10 cellular contexts compared by ENCODE assay signal in genomic region chr9:131274674-131275331, GRCh38. TPM values are rescaled to one million over a fixed set of nuclear protein-coding genes. Genes with fewer than 3 reads are reported as not detected.
A peak's percentile ranks its signal among the peaks of the same experiment; 100 is the strongest.
DNase-seq lines count a peak whose midpoint lies in the region; ATAC-seq and TF ChIP-seq lines count a peak whose summit lies in the region.
"Had no signal": no experiment of that assay in that cellular context is flagged by ENCODE, and none has a peak within 500 bp of the region (broad histone marks: within the 10 kb centered on the region; RNA-seq: fewer than 3 reads in every experiment).

No MANE protein-coding gene starts in this region.

- peak overlapping the region; percentile 99 for H3K4me3 Mint-ChIP-seq in activated CD8-positive, alpha-beta T cell treated with anti-CD3 and anti-CD28 coated beads, Interleukin-2, amount 10 ng/mL, durations not matched to agents 7 days and 5 days

- ATAC-seq in activated CD8-positive, alpha-beta T cell treated with anti-CD3 and anti-CD28 coated beads, Interleukin-2, amount 10 ng/mL, durations not matched to agents 7 days and 5 days, result no peak
- ATAC-seq in left lung (peak; percentile 53), thoracic aorta (ENCODE audit: insufficient number of reproducible peaks, low FRiP score, low read depth) (no peak)
- ATAC-seq: body of pancreas had no signal

- peaks cover 4 to 65% of the 10 kb centered on the region in 2 donors for H3K4me1 ChIP-seq in left lung
- peaks cover 3 to 12% of the 10 kb centered on the region in 2 donors for H3K4me1 ChIP-seq in thoracic aorta (ENCODE audit: control insufficient read depth in 1 of 2, low read depth in 2 of 2)

- H3K27me3 Mint-ChIP-seq in activated CD8-positive, alpha-beta T cell treated with anti-CD3 and anti-CD28 coated beads, Interleukin-2, amount 10 ng/mL, durations not matched to agents 7 days and 5 days (ENCODE audit: low read depth), result no peaks in the 10 kb centered on the region

- POLR2A ChIA-PET in activated CD8-positive, alpha-beta T cell treated with anti-CD3 and anti-CD28 coated beads, Interleukin-2, amount 10 ng/mL, durations not matched to agents 7 days and 5 days (lab: Charles Lee), result interaction anchor here (0.6 to 11.6 kb wide), 6 partner anchors 8 to 121 kb away, joined by 3 to 330 read pairs (median 11); no protein-coding TSS in a partner anchor

- H3K4me3 ChIP-seq in left lung (peak overlapping the region; percentile 55 to 87), thoracic aorta (peak overlapping the region; percentile 77)
- H3K4me3 ChIP-seq: body of pancreas had no signal

- H3K9me3 ChIP-seq in left lung, result no peaks in the 10 kb centered on the region
- H3K9me3 ChIP-seq in thoracic aorta, result no peaks in the 10 kb centered on the region
- H3K9me3 ChIP-seq: body of pancreas had no signal

- no peaks in the 10 kb centered on the region for H3K9me3 Mint-ChIP-seq in activated CD8-positive, alpha-beta T cell treated with anti-CD3 and anti-CD28 coated beads, Interleukin-2, amount 10 ng/mL, durations not matched to agents 7 days and 5 days (ENCODE audit: insufficient read depth)

- CTCF ChIA-PET in activated CD8-positive, alpha-beta T cell treated with anti-CD3 and anti-CD28 coated beads, Interleukin-2, amount 10 ng/mL, durations not matched to agents 7 days and 5 days (lab: Charles Lee), result interaction anchor here (0.9 to 11.6 kb wide), 5 partner anchors 8 to 129 kb away, joined by 3 to 163 read pairs (median 4); no protein-coding TSS in a partner anchor

- H3K27ac ChIP-seq in left lung (peak overlapping the region; percentile 83 to 87), thoracic aorta (peak overlapping the region in 1 of 2 donors; percentile 44)

- H3K36me3 ChIP-seq in left lung (no peaks in the 10 kb centered on the region), thoracic aorta (no peaks in the 10 kb centered on the region)

- peaks cover 63% of the 10 kb centered on the region for H3K36me3 Mint-ChIP-seq in activated CD8-positive, alpha-beta T cell treated with anti-CD3 and anti-CD28 coated beads, Interleukin-2, amount 10 ng/mL, durations not matched to agents 7 days and 5 days (ENCODE audit: low read depth)

- H3K27me3 ChIP-seq in left lung (peaks cover 0 to 18% of the 10 kb centered on the region in 2 donors), thoracic aorta (replicated peaks; ENCODE audit: insufficient read depth) (no peaks in the 10 kb centered on the region)
- H3K27me3 ChIP-seq: body of pancreas had no signal

- no peak for TF ChIP-seq CTCF in left lung (IDR thresholded peaks at IDR 0.05)
- no peak for TF ChIP-seq CTCF in thoracic aorta (IDR thresholded peaks at IDR 0.05)

- peak; percentile 74 for DNase-seq in activated CD8-positive, alpha-beta memory T cell treated with anti-CD3 and anti-CD28 coated beads for 24 hours
- DNase-seq in activated CD8-positive, alpha-beta memory T cell treated with anti-CD3 and anti-CD28 coated beads, Interleukin-2, amount 50 U/mL, for 48 hours, result no peak
- peak; percentile 53 for DNase-seq in activated CD8-positive, alpha-beta T cell treated with anti-CD3 and anti-CD28 coated beads, Interleukin-2, amount 10 ng/mL, durations not matched to agents 7 days and 5 days
- peak; percentile 83 to 90 for DNase-seq in left lung
- DNase-seq in thoracic aorta (ENCODE audit: low spot score), result no peak
- no peak for DNase-seq in NCI-H524 (lab: John Stamatoyannopoulos, UW)
- no peak for DNase-seq in COLO829 (ENCODE audit: low spot score)
- DNase-seq in DMS79 (lab: John Stamatoyannopoulos, UW), result no peak
- DNase-seq: NCI-H774 had no signal

- H3K27ac Mint-ChIP-seq in activated CD8-positive, alpha-beta T cell treated with anti-CD3 and anti-CD28 coated beads, Interleukin-2, amount 10 ng/mL, durations not matched to agents 7 days and 5 days, result peak overlapping the region; percentile 99

- intact Hi-C loops in left lung (cut with DNase I), result no loop called here

- peaks cover 43% of the 10 kb centered on the region for H3K4me1 Mint-ChIP-seq in activated CD8-positive, alpha-beta T cell treated with anti-CD3 and anti-CD28 coated beads, Interleukin-2, amount 10 ng/mL, durations not matched to agents 7 days and 5 days (ENCODE audit: low read depth)

RNA-seq across cellular contexts. Expression of gene FAM78A, which starts 1.5 kb away (rescaled TPM):
- total RNA-seq in activated CD8-positive, alpha-beta T cell treated with anti-CD3 and anti-CD28 coated beads, Interleukin-2, amount 10 ng/mL, durations not matched to agents 7 days and 5 days, result 100 to 1,000 TPM in 1 of 2 experiments, 10 to 100 TPM in 1; 99.2 to 101 TPM
- total RNA-seq in left lung (10 to 100 TPM in 1 of 2 donors, 1 to 10 TPM in 1; 7.8 to 18.1 TPM), thoracic aorta (1 to 10 TPM; 5.0 to 5.7 TPM)

RNA-seq across cellular contexts. Expression of gene PLPP7, which starts 14.7 kb away (rescaled TPM):
- total RNA-seq in activated CD8-positive, alpha-beta T cell treated with anti-CD3 and anti-CD28 coated beads, Interleukin-2, amount 10 ng/mL, durations not matched to agents 7 days and 5 days, result under 1 TPM in 1 of 2 experiments, not detected in 1; 0.21 TPM
- total RNA-seq in left lung (1 to 10 TPM; 1.6 to 2.3 TPM), thoracic aorta (10 to 100 TPM; 14.2 to 29.0 TPM)

Comparison
In these comparisons a context has a peak if more than half of its experiments do, and no peak if none do; other contexts are left out.
1. DNase-seq: peak in activated CD8-positive, alpha-beta memory T cell treated with anti-CD3 and anti-CD28 coated beads for 24 hours (single experiment), activated CD8-positive, alpha-beta T cell treated with anti-CD3 and anti-CD28 coated beads, Interleukin-2, amount 10 ng/mL, durations not matched to agents 7 days and 5 days (single experiment) and left lung (2 of 2); none in activated CD8-positive, alpha-beta memory T cell treated with anti-CD3 and anti-CD28 coated beads, Interleukin-2, amount 50 U/mL, for 48 hours (single experiment), thoracic aorta (single experiment), NCI-H524 (0 of 2), COLO829 (single experiment) and DMS79 (single experiment).
2. RNA of gene FAM78A, which starts 1.5 kb away (total RNA-seq): 99.2 to 101 TPM in activated CD8-positive, alpha-beta T cell treated with anti-CD3 and anti-CD28 coated beads, Interleukin-2, amount 10 ng/mL, durations not matched to agents 7 days and 5 days; 7.8 to 18.1 TPM in left lung and 5.0 to 5.7 TPM in thoracic aorta; every median in the first group is over 4 times any median in the second.
3. RNA of gene PLPP7, which starts 14.7 kb away (total RNA-seq): 14.2 to 29.0 TPM in thoracic aorta; 1.6 to 2.3 TPM in left lung and 0.21 TPM in activated CD8-positive, alpha-beta T cell treated with anti-CD3 and anti-CD28 coated beads, Interleukin-2, amount 10 ng/mL, durations not matched to agents 7 days and 5 days; every median in the first group is over 4 times any median in the second.